ENCODE assay signal across 10 cellular contexts in the genomic region with DNA sequence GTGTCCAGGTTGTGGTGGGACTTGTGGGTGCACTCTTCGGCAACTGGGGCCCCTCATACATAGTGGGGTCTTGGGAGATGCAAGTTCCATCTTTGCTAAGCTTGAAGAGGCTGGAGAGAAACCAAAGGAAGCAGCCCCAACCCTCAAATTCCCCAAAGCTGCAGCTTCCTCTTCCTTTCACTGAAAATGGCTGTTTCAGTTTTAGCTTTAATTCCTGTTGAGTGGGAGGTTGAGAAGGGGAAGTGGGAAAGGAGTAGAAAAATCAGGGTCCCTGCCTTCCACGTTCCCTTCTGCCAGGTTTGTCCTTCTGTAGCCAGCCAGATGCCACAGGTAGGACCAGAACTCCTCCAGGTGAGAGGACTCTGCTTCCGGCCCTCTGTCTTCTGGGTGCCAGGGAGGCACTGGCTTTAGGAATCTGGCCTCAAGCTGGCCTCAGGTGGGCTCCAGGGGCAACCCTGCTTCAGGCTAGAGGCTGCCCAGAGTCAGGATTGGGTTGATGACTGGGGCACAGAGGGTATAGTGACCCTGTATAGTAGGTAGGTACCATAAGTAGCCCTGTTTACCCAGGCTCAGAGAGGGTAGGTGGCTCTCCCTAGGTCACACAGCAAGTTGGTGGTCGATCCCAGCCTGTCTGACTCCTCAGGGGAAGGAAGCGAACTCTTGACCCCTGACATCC. TPM values are rescaled to one million over a fixed set of nuclear protein-coding genes. Genes with fewer than 3 reads are reported as not detected.
DNase-seq lines count a peak whose midpoint lies in the region; ATAC-seq and TF ChIP-seq lines count a peak whose summit lies in the region.
"Had no signal": no experiment of that assay in that cellular context is flagged by ENCODE, and none has a peak within 500 bp of the region (broad histone marks: within the 10 kb centered on the region; RNA-seq: fewer than 3 reads in every experiment).

No MANE protein-coding gene starts in this region.

- peak overlapping the region; percentile 92 for H3K27ac Mint-ChIP-seq in dendritic cell treated with granulocyte-macrophage colony-stimulating factor and Interleukin-4, amounts not matched to agents 40 ng/mL and 50 ng/mL, for 4 days

- no peak for TF ChIP-seq POLR2A in sigmoid colon (IDR thresholded peaks at IDR 0.05)

- peak overlapping the region in 3 of 4 donors; percentile 33 to 65 (median 49) for H3K27ac ChIP-seq in sigmoid colon

- peaks cover 77% of the 10 kb centered on the region for H3K36me3 Mint-ChIP-seq in dendritic cell treated with granulocyte-macrophage colony-stimulating factor and Interleukin-4, amounts not matched to agents 40 ng/mL and 50 ng/mL, for 4 days (ENCODE audit: low read depth)

- H3K4me1 ChIP-seq in sigmoid colon, result peaks cover 0 to 18% (median 9%) of the 10 kb centered on the region in 4 donors

- no peaks in the 10 kb centered on the region for H3K27me3 ChIP-seq in sigmoid colon

- no peaks in the 10 kb centered on the region for H3K36me3 ChIP-seq in sigmoid colon

- H3K27me3 Mint-ChIP-seq in dendritic cell treated with granulocyte-macrophage colony-stimulating factor and Interleukin-4, amounts not matched to agents 40 ng/mL and 50 ng/mL, for 4 days, result peaks cover 3% of the 10 kb centered on the region

- ATAC-seq in GM19023 (IDR thresholded peaks at IDR 0.05; ENCODE audit: unreplicated experiment), result peak; percentile 9

- H3K4me3 Mint-ChIP-seq in dendritic cell treated with granulocyte-macrophage colony-stimulating factor and Interleukin-4, amounts not matched to agents 40 ng/mL and 50 ng/mL, for 4 days, result peak overlapping the region; percentile 61

- DNase-seq in MV-4-11 (lab: John Stamatoyannopoulos, UW) (peak; percentile 83), sigmoid colon (no peak), amniotic stem cell (lab: John Stamatoyannopoulos, UW) (no peak), AG08396 (ENCODE audit: low spot score) (no peak), NCI-H345 (lab: John Stamatoyannopoulos, UW) (no peak)
- DNase-seq in activated CD4-positive, CD25-positive, alpha-beta regulatory T cell (lab: John Stamatoyannopoulos, UW), result no peak
- DNase-seq: activated effector memory CD4-positive, alpha-beta T cell treated with Interleukin-2 at 50 U/mL for 16 hours had no signal

- peaks cover 98% of the 10 kb centered on the region for H3K4me1 Mint-ChIP-seq in dendritic cell treated with granulocyte-macrophage colony-stimulating factor and Interleukin-4, amounts not matched to agents 40 ng/mL and 50 ng/mL, for 4 days (ENCODE audit: low read depth)

- intact Hi-C loops in dendritic cell treated with granulocyte-macrophage colony-stimulating factor and Interleukin-4, amounts not matched to agents 40 ng/mL and 50 ng/mL, for 4 days (cut with micrococcal nuclease), result loop anchor here (1.0 to 2.0 kb wide), 3 partner anchors 8 to 104 kb away; no protein-coding TSS in a partner anchor
- intact Hi-C loops in sigmoid colon (cut with DNase I), result loop anchor here (2.0 to 5.0 kb wide), 2 partner anchors 104 to 456 kb away; no protein-coding TSS in a partner anchor

- TF ChIP-seq CTCF in sigmoid colon (IDR thresholded peaks at IDR 0.05), result no peak

- H3K9me3 Mint-ChIP-seq in dendritic cell treated with granulocyte-macrophage colony-stimulating factor and Interleukin-4, amounts not matched to agents 40 ng/mL and 50 ng/mL, for 4 days, result no peaks in the 10 kb centered on the region
- H3K9me3 Mint-ChIP-seq: nephron had no signal

- H3K9me3 ChIP-seq in sigmoid colon, result no peaks in the 10 kb centered on the region

- 61 to 78% methylated on average over 5 of the region's 5 CpGs for WGBS in sigmoid colon, 2 donors

- no peak for TF ChIP-seq EP300 in sigmoid colon (IDR thresholded peaks at IDR 0.05)

- no peak overlapping the region for H3K4me3 ChIP-seq in sigmoid colon

RNA-seq across cellular contexts. Expression of gene P2RY6, which starts 16.2 kb away (rescaled TPM):
- total RNA-seq in sigmoid colon, result 1 to 10 TPM in 3 of 4 donors, not detected in 1; 1.2 to 2.6 (median 2.5) TPM
- 1 to 10 TPM; 2.4 to 5.5 (median 2.5) TPM for polyA plus RNA-seq in sigmoid colon

RNA-seq across cellular contexts. Expression of gene ARHGEF17, which starts 19.7 kb away (rescaled TPM):
- total RNA-seq in sigmoid colon, result 100 to 1,000 TPM in 1 of 4 donors, 10 to 100 TPM in 3; 38.2 to 104 (median 66.9) TPM
- polyA plus RNA-seq in sigmoid colon, result 10 to 100 TPM in 1 of 3 donors, 1 to 10 TPM in 2; 1.8 to 15.9 (median 2.4) TPM
